Comparison of ENCODE assay signal across 1 cellular context in genomic region chr18:35029770-35030169, GRCh38.
TF ChIP-seq lines count a peak whose summit lies in the region.

No MANE protein-coding gene starts in this region.

TF ChIP-seq in liver, 16 proteins besides CTCF, POLR2A, EP300 and RAD21 (continued from another document):
- no peak for TF ChIP-seq ZBTB33 (IDR thresholded peaks at IDR 0.05)
